Comparison of ENCODE assay signal across 36 cellular contexts in genomic region chr2:53302455-53302854, GRCh38.
DNase-seq lines count a peak whose midpoint lies in the region; ATAC-seq, FAIRE-seq and TF ChIP-seq lines count a peak whose summit lies in the region.
"Had no signal": no experiment of that assay in that cellular context is flagged by ENCODE, and none has a peak within 500 bp of the region (broad histone marks: within the 10 kb centered on the region; RNA-seq: fewer than 3 reads in every experiment).

No MANE protein-coding gene starts in this region.

- no peak overlapping the region for H3K4me3 ChIP-seq in body of pancreas
- H3K4me3 ChIP-seq: A549; BLaER1; BLaER1 treated with 17β-estradiol and CSF1 and Interleukin-3, amounts not matched to agents 10 nM and 100 nM had no signal

- H3K9me3 Mint-ChIP-seq in progenitor cell of endocrine pancreas (ENCODE audit: low read depth) (no peaks in the 10 kb centered on the region), mesothelial cell of epicardium (peaks cover 2% of the 10 kb centered on the region)
- H3K9me3 Mint-ChIP-seq: CD4-positive, alpha-beta T cell; CD8-positive, alpha-beta T cell had no signal

- ATAC-seq in body of pancreas (peak; percentile 62), HG02973 (IDR thresholded peaks at IDR 0.05; ENCODE audit: unreplicated experiment) (no peak)
- ATAC-seq: A549; CD8-positive, alpha-beta T cell had no signal

- peak in 1 of 3 donors; percentile 5 for TF ChIP-seq POLR2A in body of pancreas (IDR thresholded peaks at IDR 0.05)

- H3K36me3 ChIP-seq in body of pancreas (replicated peaks in 1 of 2; ENCODE audit: insufficient read depth in 1 of 2, low read depth in 2 of 2) = no peaks in the 10 kb centered on the region
- H3K36me3 ChIP-seq: BE2C; BLaER1; BLaER1 treated with 17β-estradiol and CSF1 and Interleukin-3, amounts not matched to agents 10 nM and 100 nM had no signal

- FAIRE-seq in D721Med (lab: Jason Lieb, UNC) = no peak
- FAIRE-seq: A204.1, A549 had no signal

- H3K27me3 ChIP-seq in body of pancreas = no peaks in the 10 kb centered on the region
- H3K27me3 ChIP-seq: BE2C; BLaER1; BLaER1 treated with 17β-estradiol and CSF1 and Interleukin-3, amounts not matched to agents 10 nM and 100 nM had no signal

- WGBS in body of pancreas, 2 donors = 55 to 83% methylated on average over 1 of the region's 1 CpG

- peak overlapping the region in 1 of 4 donors; percentile 53 for H3K27ac ChIP-seq in body of pancreas
- H3K27ac ChIP-seq: 22Rv1; A549; BLaER1; BLaER1 treated with 17β-estradiol and CSF1 and Interleukin-3, amounts not matched to agents 10 nM and 100 nM; C4-2B had no signal

- no peaks in the 10 kb centered on the region for H3K4me1 Mint-ChIP-seq in progenitor cell of endocrine pancreas (ENCODE audit: low read depth)
- H3K4me1 Mint-ChIP-seq in mesothelial cell of epicardium = no peaks in the 10 kb centered on the region
- H3K4me1 Mint-ChIP-seq: B cell; CD14-positive monocyte; CD4-positive, alpha-beta memory T cell; CD4-positive, CD25-positive, alpha-beta regulatory T cell; CD8-positive, alpha-beta memory T cell had no signal

- H3K36me3 Mint-ChIP-seq in progenitor cell of endocrine pancreas (ENCODE audit: insufficient read depth) = no peaks in the 10 kb centered on the region
- no peaks in the 10 kb centered on the region for H3K36me3 Mint-ChIP-seq in mesothelial cell of epicardium
- H3K36me3 Mint-ChIP-seq: CD14-positive monocyte; CD4-positive, alpha-beta memory T cell; CD4-positive, CD25-positive, alpha-beta regulatory T cell; CD8-positive, alpha-beta memory T cell; CD8-positive, alpha-beta T cell had no signal

- no peaks in the 10 kb centered on the region for H3K27me3 Mint-ChIP-seq in progenitor cell of endocrine pancreas
- no peaks in the 10 kb centered on the region for H3K27me3 Mint-ChIP-seq in mesothelial cell of epicardium (ENCODE audit: low read depth)
- H3K27me3 Mint-ChIP-seq: B cell; CD4-positive, alpha-beta memory T cell; CD4-positive, alpha-beta T cell; CD4-positive, CD25-positive, alpha-beta regulatory T cell; CD8-positive, alpha-beta memory T cell had no signal

- peaks cover 7% of the 10 kb centered on the region for H3K4me1 ChIP-seq in body of pancreas
- H3K4me1 ChIP-seq: A549; BE2C; BLaER1; BLaER1 treated with 17β-estradiol and CSF1 and Interleukin-3, amounts not matched to agents 10 nM and 100 nM; Caco-2 had no signal

- H3K27ac Mint-ChIP-seq in progenitor cell of endocrine pancreas (peak overlapping the region; percentile 10), mesothelial cell of epicardium (no peak overlapping the region)
- H3K27ac Mint-ChIP-seq: B cell; CD14-positive monocyte; CD4-positive, alpha-beta memory T cell; CD4-positive, alpha-beta T cell; CD4-positive, CD25-positive, alpha-beta regulatory T cell; CD8-positive, alpha-beta memory T cell; CD8-positive, alpha-beta T cell had no signal

- intact Hi-C loops in body of pancreas (cut with DNase I) = no loop called here

- TF ChIP-seq CTCF in body of pancreas (IDR thresholded peaks at IDR 0.05) (no peak), progenitor cell of endocrine pancreas (IDR thresholded peaks at IDR 0.05; ENCODE audit: unreplicated experiment) (no peak), mesothelial cell of epicardium (IDR thresholded peaks at IDR 0.05; ENCODE audit: unreplicated experiment) (no peak), D721Med (IDR thresholded peaks at IDR 0.05; ENCODE audit: insufficient read depth, missing control alignments) (no peak)

- H3K9me3 ChIP-seq in body of pancreas = no peaks in the 10 kb centered on the region
- H3K9me3 ChIP-seq: A549; BE2C; BLaER1; BLaER1 treated with 17β-estradiol and CSF1 and Interleukin-3, amounts not matched to agents 10 nM and 100 nM; Caco-2 had no signal

- H3K4me3 Mint-ChIP-seq in progenitor cell of endocrine pancreas (ENCODE audit: low read depth) (no peak overlapping the region), mesothelial cell of epicardium (no peak overlapping the region)
- H3K4me3 Mint-ChIP-seq: B cell; CD14-positive monocyte; CD4-positive, alpha-beta memory T cell; CD4-positive, alpha-beta T cell; CD4-positive, CD25-positive, alpha-beta regulatory T cell; CD8-positive, alpha-beta memory T cell; CD8-positive, alpha-beta T cell had no signal

- DNase-seq in NCI-H82 (lab: John Stamatoyannopoulos, UW) = peak; percentile 76
- DNase-seq in NCI-H82 treated with DMSO at 0.1 percent for 48 hours (lab: John Stamatoyannopoulos, UW; ENCODE audit: unreplicated experiment) = peak; percentile 23
- no peak for DNase-seq in body of pancreas
- no peak for DNase-seq in progenitor cell of endocrine pancreas (ENCODE audit: low spot score, unreplicated experiment)
- no peak for DNase-seq in mesothelial cell of epicardium (ENCODE audit: low spot score in 2 of 2, unreplicated experiment in 2 of 2)
- DNase-seq in D721Med (ENCODE audit: insufficient read length, low spot score) = no peak
- no peak for DNase-seq in T-helper 9 cell
- DNase-seq: 8988T; ACHN; AML-193; BE2C; C1 segment of cervical spinal cord; Caco-2; Calu3; CD4-positive, alpha-beta memory T cell; CD4-positive, alpha-beta T cell; CD4-positive, CD25-positive, alpha-beta regulatory T cell; CD8-positive, alpha-beta memory T cell; CD8-positive, alpha-beta T cell; COR-L47; DMS 273 treated with DMSO at 0.1 percent for 48 hours; DMS153; DMS53; DMS79; DMS79 treated with DMSO at 0.1 percent for 48 hours; DND-41; EL had no signal

Comparison
In these comparisons a context has a peak if more than half of its experiments do, and no peak if none do; other contexts are left out.
1. DNase-seq: peak in NCI-H82 (single experiment) and NCI-H82 treated with DMSO at 0.1 percent for 48 hours (single experiment); none in body of pancreas (0 of 4), progenitor cell of endocrine pancreas (single experiment), mesothelial cell of epicardium (0 of 2), D721Med (single experiment) and T-helper 9 cell (single experiment).